Comparison of ENCODE assay signal across 15 cellular contexts in the genomic region with DNA sequence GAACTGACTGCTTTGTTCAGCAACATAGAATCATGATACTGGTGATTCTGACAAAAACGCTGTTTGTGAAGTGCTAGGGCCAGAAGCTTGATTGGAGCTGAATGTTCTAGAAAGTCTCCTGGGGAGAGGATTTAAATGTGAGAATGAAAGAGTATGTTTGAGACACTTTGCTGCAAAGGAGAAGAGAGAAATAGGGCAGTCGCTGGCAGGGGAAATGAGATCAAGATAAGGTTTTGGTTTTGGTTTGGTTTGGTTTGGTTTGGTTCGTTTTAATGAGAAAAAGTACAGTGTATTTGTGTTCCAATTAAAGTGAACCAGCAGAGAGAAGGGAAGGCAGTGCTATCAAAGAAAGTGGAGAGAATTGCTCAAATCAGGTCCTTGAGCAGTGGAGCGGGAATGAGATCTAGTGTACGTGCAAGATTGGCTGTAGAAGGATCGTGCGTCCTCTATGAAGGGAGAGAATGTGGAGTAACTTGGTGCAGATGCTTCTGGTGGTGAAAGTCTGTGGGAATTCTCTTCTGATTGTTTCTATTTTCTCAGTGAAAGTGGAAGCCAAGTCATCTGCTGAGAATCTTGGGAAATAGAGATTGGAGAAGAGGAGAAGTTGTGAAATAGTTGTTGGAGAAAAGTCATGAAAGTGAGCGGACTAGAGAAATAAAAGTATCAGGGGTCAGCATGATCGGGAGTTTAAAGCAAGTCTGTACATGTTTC.
A peak's percentile ranks its signal among the peaks of the same experiment; 100 is the strongest.
DNase-seq lines count a peak whose midpoint lies in the region; ATAC-seq, FAIRE-seq and TF ChIP-seq lines count a peak whose summit lies in the region.
"Had no signal": no experiment of that assay in that cellular context is flagged by ENCODE, and none has a peak within 500 bp of the region (broad histone marks: within the 10 kb centered on the region; RNA-seq: fewer than 3 reads in every experiment).

No MANE protein-coding gene starts in this region.

- 80% methylated on average over 9 of the region's 9 CpGs for WGBS in GM12878 (ENCODE audit: insufficient coverage, insufficient replicate concordance, low lambda C conversion rate, missing lambda C conversion rate)

- H3K4me1 ChIP-seq in GM12878 (ENCODE audit: control insufficient read depth, insufficient read depth, low read length) (peaks cover 9% of the 10 kb centered on the region), osteoblast (ENCODE audit: insufficient read depth, low read length) (no peaks in the 10 kb centered on the region)
- H3K4me1 ChIP-seq: left lung had no signal

- H3K4me3 ChIP-seq in GM12878 = no peak overlapping the region
- H3K4me3 ChIP-seq in osteoblast (ENCODE audit: insufficient read depth, low read length) = peak overlapping the region; percentile 51
- H3K4me3 ChIP-seq: left lung had no signal

- RAD21 ChIA-PET in GM12878 (lab: Charles Lee; ENCODE audit: unreplicated experiment) = no interaction called here

- no peaks in the 10 kb centered on the region for H3K79me2 ChIP-seq in GM12878 (ENCODE audit: control insufficient read depth, insufficient read depth, low read length)
- H3K79me2 ChIP-seq in osteoblast (ENCODE audit: insufficient read depth, low read length) = no peaks in the 10 kb centered on the region

- H4K20me1 ChIP-seq in GM12878 (ENCODE audit: control insufficient read depth, insufficient read depth) = no peaks in the 10 kb centered on the region
- H4K20me1 ChIP-seq in osteoblast (ENCODE audit: insufficient read depth, low read length) = no peaks in the 10 kb centered on the region

- in situ Hi-C loops in GM12878 (cut with MboI) = no loop called here

- SMC1A ChIA-PET in GM12878 (lab: Charles Lee; ENCODE audit: uncharacterized antibody, unreplicated experiment) = no interaction called here

- no peak overlapping the region for H3K9ac ChIP-seq in GM12878 (ENCODE audit: control insufficient read depth, insufficient read depth, low read length)

- POLR2A ChIA-PET in GM12878 (lab: Charles Lee) = no interaction called here

- intact Hi-C loops in GM12878 (cut with micrococcal nuclease; ENCODE audit: unreplicated experiment) = no loop called here

- TF ChIP-seq CTCF in GM12878 (IDR thresholded peaks at IDR 0.05 in 2 of 3, conservative IDR thresholded peaks at IDR 0.05 in 1 of 3; ENCODE audit: control insufficient read depth in 2 of 3, extremely low read depth in 1 of 3, insufficient read depth in 1 of 3, low read depth in 3 of 3, low read length in 3 of 3) = no peak
- TF ChIP-seq CTCF in osteoblast (IDR thresholded peaks at IDR 0.05; ENCODE audit: extremely low read depth, low read depth, low read length) = no peak

- H3K9me3 ChIP-seq in GM12878 (replicated peaks; ENCODE audit: control insufficient read depth, insufficient read depth, low read length) = no peaks in the 10 kb centered on the region
- H3K9me3 ChIP-seq in osteoblast (ENCODE audit: low read depth, low read length) = no peaks in the 10 kb centered on the region
- H3K9me3 ChIP-seq: left lung had no signal

- DNase-seq in AG08395 (ENCODE audit: low spot score) = peak; percentile 42
- DNase-seq in GM19238 (ENCODE audit: insufficient read length, low spot score) = peak; percentile 19
- peak; percentile 7 for DNase-seq in GM12878 (ENCODE audit: low read depth, low spot score)
- no peak for DNase-seq in osteoblast (ENCODE audit: insufficient read length, low spot score, missing footprints)
- no peak for DNase-seq in cerebellum (ENCODE audit: low spot score)
- DNase-seq in epidermal melanocyte (ENCODE audit: insufficient read length, low spot score) = no peak
- no peak for DNase-seq in GF-D8 (lab: John Stamatoyannopoulos, UW)
- DNase-seq: activated CD4-positive, alpha-beta T cell treated with anti-CD3 and anti-CD28 coated beads for 48 hours; activated T-cell treated with anti-CD3 and anti-CD28 coated beads, Interleukin-2, amount 50 U/mL, for 1 hour; left lung; naive B cell; NCI-H1048; NCI-H2171 treated with DMSO at 0.1 percent for 48 hours; T1000 had no signal

- H3K4me2 ChIP-seq in GM12878 (ENCODE audit: control insufficient read depth, insufficient read depth) (peak overlapping the region; percentile 15; the same call in 1 of the 2 replicates), osteoblast (ENCODE audit: insufficient read depth, low read length) (peak overlapping the region; percentile 58)

- H3K27me3 ChIP-seq in GM12878 (replicated peaks in 1 of 2; ENCODE audit: control insufficient read depth in 2 of 2, insufficient read depth in 2 of 2, low read length in 1 of 2) = no peaks in the 10 kb centered on the region
- peaks cover 3% of the 10 kb centered on the region for H3K27me3 ChIP-seq in osteoblast (ENCODE audit: insufficient read depth, low read length)

- FAIRE-seq in GM12878 (lab: Jason Lieb, UNC) = peak; percentile 65

- ATAC-seq in GM12878 (peak; percentile 67), GM21825 (IDR thresholded peaks at IDR 0.05; ENCODE audit: unreplicated experiment) (no peak)
- ATAC-seq: left lung had no signal

- BruUV-seq in GM12878 (replicated peaks; lab: Mats Ljungman, UMichigan) = no TSS peak

- no peak for TF ChIP-seq POLR2A in GM12878 (IDR thresholded peaks at IDR 0.05; ENCODE audit: low read depth, low read length)

- CTCF ChIA-PET in GM12878 (lab: Yijun Ruan, JAX) = interaction anchor here (1.0 kb wide), 1 partner anchor 11 kb away, joined by 3 read pairs; no protein-coding TSS in a partner anchor

- H2AFZ ChIP-seq in GM12878 (ENCODE audit: control insufficient read depth, low read depth, low read length) (no peak overlapping the region; the same call in 1 of the 2 replicates), osteoblast (ENCODE audit: low read length) (peak overlapping the region; percentile 67)

- no peaks in the 10 kb centered on the region for H3K36me3 ChIP-seq in GM12878 (ENCODE audit: control insufficient read depth in 2 of 2, insufficient read depth in 2 of 2, low read length in 1 of 2)
- H3K36me3 ChIP-seq in osteoblast (ENCODE audit: insufficient read depth, low read length) = no peaks in the 10 kb centered on the region
- H3K36me3 ChIP-seq: left lung had no signal

- H3K27ac ChIP-seq in GM12878 (ENCODE audit: control insufficient read depth, insufficient read depth) = peak overlapping the region; percentile 1; the same call in 1 of the 2 replicates
- H3K27ac ChIP-seq in osteoblast (ENCODE audit: low read depth, low read length) = peak overlapping the region; percentile 43
- H3K27ac ChIP-seq: left lung had no signal

- TF ChIP-seq EP300 in GM12878 (IDR thresholded peaks at IDR 0.05; ENCODE audit: borderline replicate concordance in 1 of 2, control insufficient read depth in 1 of 2, low read depth in 2 of 2, low read length in 2 of 2) = no peak

- no peak for TF ChIP-seq RAD21 in GM12878 (IDR thresholded peaks at IDR 0.05; ENCODE audit: insufficient read depth, low read depth, low read length)

TF ChIP-seq in GM12878, 131 proteins besides CTCF, POLR2A, EP300 and RAD21:
- TF ChIP-seq IRF4 (IDR thresholded peaks at IDR 0.05; ENCODE audit: low read depth, low read length) (no peak), SPI1 (IDR thresholded peaks at IDR 0.05; ENCODE audit: borderline replicate concordance, insufficient read depth, low read depth, low read length) (peak; percentile 36; the same call in 1 of the 2 replicates)

Comparison
In these comparisons a context has a peak if more than half of its experiments do, and no peak if none do; other contexts are left out.
1. DNase-seq: peak in AG08395 (single experiment), GM19238 (single experiment) and GM12878 (single experiment); none in osteoblast (single experiment), cerebellum (single experiment), epidermal melanocyte (single experiment) and GF-D8 (single experiment).